Comparison of ENCODE assay signal across 1 cellular context in the genomic region with DNA sequence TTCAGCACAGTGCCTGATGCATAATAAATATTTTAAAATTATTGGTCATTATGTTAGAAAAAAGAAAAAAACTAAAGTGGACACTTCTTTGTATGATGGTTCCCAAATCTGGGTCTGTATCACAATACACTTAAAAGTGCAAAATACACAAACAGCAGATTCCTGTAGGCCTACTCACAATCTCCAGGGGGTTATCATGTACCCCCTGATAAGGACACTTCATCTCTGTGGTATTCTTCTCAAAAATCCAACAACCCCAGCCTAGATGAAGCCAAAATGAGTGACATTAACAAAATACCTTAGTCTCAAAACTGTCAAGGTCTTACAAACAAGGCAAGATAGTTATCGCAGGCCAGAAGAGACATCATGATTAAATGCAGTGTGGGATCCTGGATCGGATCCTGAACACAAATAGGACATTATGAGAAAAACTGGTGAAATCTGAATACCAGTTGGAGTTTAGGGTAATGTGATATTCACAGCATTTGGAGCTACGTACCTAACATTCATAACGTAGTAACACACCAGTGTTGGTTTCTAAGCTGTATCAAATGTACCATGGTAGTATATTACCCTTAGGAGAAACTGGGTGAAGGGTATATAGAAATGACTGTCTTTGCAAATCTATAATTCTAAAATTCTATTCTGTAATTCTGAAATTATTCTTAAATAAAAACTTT.
TF ChIP-seq lines count a peak whose summit lies in the region.

No MANE protein-coding gene starts in this region.

TF ChIP-seq in SK-N-SH, 30 proteins besides CTCF, POLR2A, EP300 and RAD21 (continued from another document):
- TF ChIP-seq GATA2 (CRISPR knock-in tag; IDR thresholded peaks at IDR 0.05) (no peak), SMC3 (IDR thresholded peaks at IDR 0.05; ENCODE audit: low read depth, low read length) (no peak), RFX5 (IDR thresholded peaks at IDR 0.05; ENCODE audit: low read length) (no peak), POLR2AphosphoS5 (IDR thresholded peaks at IDR 0.05; ENCODE audit: low read depth, low read length) (no peak), YY1 (IDR thresholded peaks at IDR 0.05; ENCODE audit: low read depth) (no peak), FOSL2 (IDR thresholded peaks at IDR 0.05; ENCODE audit: borderline replicate concordance, low read depth) (no peak), TEAD4 (IDR thresholded peaks at IDR 0.05; ENCODE audit: borderline replicate concordance, insufficient read depth) (no peak), SIN3A (IDR thresholded peaks at IDR 0.05; ENCODE audit: borderline replicate concordance, low read depth, low read length) (no peak), FOXJ3 (CRISPR knock-in tag; IDR thresholded peaks at IDR 0.05) (no peak), NFIC (IDR thresholded peaks at IDR 0.05; ENCODE audit: borderline replicate concordance) (no peak), JUND (IDR thresholded peaks at IDR 0.05) (peak; percentile 33; the same call in 1 of the 2 replicates), RCOR1 (IDR thresholded peaks at IDR 0.05; ENCODE audit: low read length) (no peak), NRF1 (IDR thresholded peaks at IDR 0.05; ENCODE audit: low read depth, low read length) (no peak), CHD2 (IDR thresholded peaks at IDR 0.05; ENCODE audit: low read length, partially characterized antibody) (no peak)
- TF ChIP-seq, protein P1, sequence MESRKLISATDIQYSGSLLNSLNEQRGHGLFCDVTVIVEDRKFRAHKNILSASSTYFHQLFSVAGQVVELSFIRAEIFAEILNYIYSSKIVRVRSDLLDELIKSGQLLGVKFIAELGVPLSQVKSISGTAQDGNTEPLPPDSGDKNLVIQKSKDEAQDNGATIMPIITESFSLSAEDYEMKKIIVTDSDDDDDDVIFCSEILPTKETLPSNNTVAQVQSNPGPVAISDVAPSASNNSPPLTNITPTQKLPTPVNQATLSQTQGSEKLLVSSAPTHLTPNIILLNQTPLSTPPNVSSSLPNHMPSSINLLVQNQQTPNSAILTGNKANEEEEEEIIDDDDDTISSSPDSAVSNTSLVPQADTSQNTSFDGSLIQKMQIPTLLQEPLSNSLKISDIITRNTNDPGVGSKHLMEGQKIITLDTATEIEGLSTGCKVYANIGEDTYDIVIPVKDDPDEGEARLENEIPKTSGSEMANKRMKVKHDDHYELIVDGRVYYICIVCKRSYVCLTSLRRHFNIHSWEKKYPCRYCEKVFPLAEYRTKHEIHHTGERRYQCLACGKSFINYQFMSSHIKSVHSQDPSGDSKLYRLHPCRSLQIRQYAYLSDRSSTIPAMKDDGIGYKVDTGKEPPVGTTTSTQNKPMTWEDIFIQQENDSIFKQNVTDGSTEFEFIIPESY (IDR thresholded peaks at IDR 0.05; ENCODE audit: borderline replicate concordance, low read depth), result no peak
- TF ChIP-seq, protein P2, sequence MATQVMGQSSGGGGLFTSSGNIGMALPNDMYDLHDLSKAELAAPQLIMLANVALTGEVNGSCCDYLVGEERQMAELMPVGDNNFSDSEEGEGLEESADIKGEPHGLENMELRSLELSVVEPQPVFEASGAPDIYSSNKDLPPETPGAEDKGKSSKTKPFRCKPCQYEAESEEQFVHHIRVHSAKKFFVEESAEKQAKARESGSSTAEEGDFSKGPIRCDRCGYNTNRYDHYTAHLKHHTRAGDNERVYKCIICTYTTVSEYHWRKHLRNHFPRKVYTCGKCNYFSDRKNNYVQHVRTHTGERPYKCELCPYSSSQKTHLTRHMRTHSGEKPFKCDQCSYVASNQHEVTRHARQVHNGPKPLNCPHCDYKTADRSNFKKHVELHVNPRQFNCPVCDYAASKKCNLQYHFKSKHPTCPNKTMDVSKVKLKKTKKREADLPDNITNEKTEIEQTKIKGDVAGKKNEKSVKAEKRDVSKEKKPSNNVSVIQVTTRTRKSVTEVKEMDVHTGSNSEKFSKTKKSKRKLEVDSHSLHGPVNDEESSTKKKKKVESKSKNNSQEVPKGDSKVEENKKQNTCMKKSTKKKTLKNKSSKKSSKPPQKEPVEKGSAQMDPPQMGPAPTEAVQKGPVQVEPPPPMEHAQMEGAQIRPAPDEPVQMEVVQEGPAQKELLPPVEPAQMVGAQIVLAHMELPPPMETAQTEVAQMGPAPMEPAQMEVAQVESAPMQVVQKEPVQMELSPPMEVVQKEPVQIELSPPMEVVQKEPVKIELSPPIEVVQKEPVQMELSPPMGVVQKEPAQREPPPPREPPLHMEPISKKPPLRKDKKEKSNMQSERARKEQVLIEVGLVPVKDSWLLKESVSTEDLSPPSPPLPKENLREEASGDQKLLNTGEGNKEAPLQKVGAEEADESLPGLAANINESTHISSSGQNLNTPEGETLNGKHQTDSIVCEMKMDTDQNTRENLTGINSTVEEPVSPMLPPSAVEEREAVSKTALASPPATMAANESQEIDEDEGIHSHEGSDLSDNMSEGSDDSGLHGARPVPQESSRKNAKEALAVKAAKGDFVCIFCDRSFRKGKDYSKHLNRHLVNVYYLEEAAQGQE (IDR thresholded peaks at IDR 0.05; ENCODE audit: low read depth, low read length), result no peak
- TF ChIP-seq, protein P3, sequence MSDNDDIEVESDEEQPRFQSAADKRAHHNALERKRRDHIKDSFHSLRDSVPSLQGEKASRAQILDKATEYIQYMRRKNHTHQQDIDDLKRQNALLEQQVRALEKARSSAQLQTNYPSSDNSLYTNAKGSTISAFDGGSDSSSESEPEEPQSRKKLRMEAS (IDR thresholded peaks at IDR 0.05; ENCODE audit: low read depth), result no peak
- TF ChIP-seq, protein P4, sequence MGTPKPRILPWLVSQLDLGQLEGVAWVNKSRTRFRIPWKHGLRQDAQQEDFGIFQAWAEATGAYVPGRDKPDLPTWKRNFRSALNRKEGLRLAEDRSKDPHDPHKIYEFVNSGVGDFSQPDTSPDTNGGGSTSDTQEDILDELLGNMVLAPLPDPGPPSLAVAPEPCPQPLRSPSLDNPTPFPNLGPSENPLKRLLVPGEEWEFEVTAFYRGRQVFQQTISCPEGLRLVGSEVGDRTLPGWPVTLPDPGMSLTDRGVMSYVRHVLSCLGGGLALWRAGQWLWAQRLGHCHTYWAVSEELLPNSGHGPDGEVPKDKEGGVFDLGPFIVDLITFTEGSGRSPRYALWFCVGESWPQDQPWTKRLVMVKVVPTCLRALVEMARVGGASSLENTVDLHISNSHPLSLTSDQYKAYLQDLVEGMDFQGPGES (IDR thresholded peaks at IDR 0.05; ENCODE audit: low read depth, low read length), result no peak
- TF ChIP-seq, protein P5, sequence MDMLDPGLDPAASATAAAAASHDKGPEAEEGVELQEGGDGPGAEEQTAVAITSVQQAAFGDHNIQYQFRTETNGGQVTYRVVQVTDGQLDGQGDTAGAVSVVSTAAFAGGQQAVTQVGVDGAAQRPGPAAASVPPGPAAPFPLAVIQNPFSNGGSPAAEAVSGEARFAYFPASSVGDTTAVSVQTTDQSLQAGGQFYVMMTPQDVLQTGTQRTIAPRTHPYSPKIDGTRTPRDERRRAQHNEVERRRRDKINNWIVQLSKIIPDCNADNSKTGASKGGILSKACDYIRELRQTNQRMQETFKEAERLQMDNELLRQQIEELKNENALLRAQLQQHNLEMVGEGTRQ (IDR thresholded peaks at IDR 0.05; ENCODE audit: borderline replicate concordance, low read depth, low read length), result no peak
- TF ChIP-seq, protein P6, sequence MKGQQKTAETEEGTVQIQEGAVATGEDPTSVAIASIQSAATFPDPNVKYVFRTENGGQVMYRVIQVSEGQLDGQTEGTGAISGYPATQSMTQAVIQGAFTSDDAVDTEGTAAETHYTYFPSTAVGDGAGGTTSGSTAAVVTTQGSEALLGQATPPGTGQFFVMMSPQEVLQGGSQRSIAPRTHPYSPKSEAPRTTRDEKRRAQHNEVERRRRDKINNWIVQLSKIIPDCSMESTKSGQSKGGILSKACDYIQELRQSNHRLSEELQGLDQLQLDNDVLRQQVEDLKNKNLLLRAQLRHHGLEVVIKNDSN (IDR thresholded peaks at IDR 0.05; ENCODE audit: borderline replicate concordance, low read depth), result no peak
TF ChIP-seq in SK-N-SH: peak in this region for 3.
